ENCODE assay signal across 12 cellular contexts in the genomic region with DNA sequence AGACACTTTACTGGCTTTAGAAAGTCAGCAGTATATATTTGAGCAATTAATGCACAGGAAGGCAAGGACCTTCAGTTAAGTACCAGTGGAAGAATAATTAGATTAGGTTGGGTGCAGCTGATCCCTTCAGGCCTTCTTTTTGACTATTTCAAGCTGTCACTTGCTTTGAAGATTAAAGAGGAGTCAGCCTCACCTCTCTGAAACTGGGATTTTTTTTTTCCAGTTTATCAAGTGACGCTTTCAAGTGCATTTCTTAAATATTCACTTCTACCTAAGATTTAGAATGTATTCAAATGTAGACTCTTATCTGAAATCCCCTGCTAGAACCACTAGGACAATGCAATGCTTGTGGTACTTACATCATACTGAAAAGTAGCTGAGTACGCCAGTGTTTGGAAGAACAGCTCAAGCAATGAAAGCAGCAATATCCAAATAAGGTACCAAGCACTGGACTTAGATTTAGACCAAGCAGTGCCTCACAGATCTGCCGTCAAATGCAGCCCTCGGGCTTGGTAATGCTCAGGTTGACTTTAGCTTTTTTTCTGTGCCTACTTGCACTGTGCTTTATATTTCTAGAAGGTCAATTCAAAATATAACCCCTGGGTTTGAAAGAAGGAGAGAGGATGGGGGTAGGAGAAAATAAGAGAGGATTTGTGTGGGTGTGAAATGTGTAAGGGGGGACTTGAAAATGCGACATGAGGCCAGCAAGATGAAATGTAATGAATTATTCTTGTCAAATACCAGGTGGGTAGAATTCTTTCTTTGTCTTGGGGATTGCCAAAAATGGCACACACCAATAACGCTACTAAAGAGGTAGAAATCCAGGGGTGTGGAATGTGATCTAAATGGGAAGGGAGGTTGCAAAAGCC. TPM values are rescaled to one million over a fixed set of nuclear protein-coding genes. Genes with fewer than 3 reads are reported as not detected.
A peak's percentile ranks its signal among the peaks of the same experiment; 100 is the strongest.
DNase-seq lines count a peak whose midpoint lies in the region; ATAC-seq and TF ChIP-seq lines count a peak whose summit lies in the region.
"Had no signal": no experiment of that assay in that cellular context is flagged by ENCODE, and none has a peak within 500 bp of the region (broad histone marks: within the 10 kb centered on the region; RNA-seq: fewer than 3 reads in every experiment).

No MANE protein-coding gene starts in this region.

- peaks cover 27% of the 10 kb centered on the region for H3K27me3 Mint-ChIP-seq in activated T-cell treated with anti-CD3 and anti-CD28 coated beads, Interleukin-2, amount 50 U/mL, for 72 hours (ENCODE audit: low read depth)

- peaks cover 3 to 5% of the 10 kb centered on the region in 2 donors for H3K36me3 Mint-ChIP-seq in activated T-cell treated with anti-CD3 and anti-CD28 coated beads, Interleukin-2, amount 50 U/mL, for 72 hours (ENCODE audit: insufficient read depth in 2 of 2)

- H3K4me3 ChIP-seq in astrocyte of the spinal cord (ENCODE audit: low read depth, low read length) (no peak overlapping the region), iPS-20b (ENCODE audit: low read length) (no peak overlapping the region), tibial nerve (no peak overlapping the region)
- H3K4me3 ChIP-seq: SJCRH30 had no signal

- peaks cover 25% of the 10 kb centered on the region for H3K4me1 Mint-ChIP-seq in activated T-cell treated with anti-CD3 and anti-CD28 coated beads, Interleukin-2, amount 50 U/mL, for 72 hours (ENCODE audit: low read depth)

- in situ Hi-C loops in astrocyte of the spinal cord (cut with HindIII; ENCODE audit: low sequenced_read_pairs) = no loop called here

- peak overlapping the region; percentile 41; the same call in 1 of the 2 replicates for H3K9ac ChIP-seq in iPS-20b (ENCODE audit: low read depth, low read length)

- H3K27me3 ChIP-seq in iPS-20b (ENCODE audit: insufficient read depth, low read length) (no peaks in the 10 kb centered on the region), tibial nerve (no peaks in the 10 kb centered on the region)
- H3K27me3 ChIP-seq: SJCRH30 had no signal

- H3K27ac Mint-ChIP-seq in activated T-cell treated with anti-CD3 and anti-CD28 coated beads, Interleukin-2, amount 50 U/mL, for 72 hours = peak overlapping the region; percentile 75

- TF ChIP-seq POLR2A in tibial nerve (IDR thresholded peaks at IDR 0.05) = no peak

- WGBS in tibial nerve, 2 donors = 53 to 56% methylated on average over 6 of the region's 6 CpGs

- peak overlapping the region; percentile 55 to 85 for H3K4me3 Mint-ChIP-seq in activated T-cell treated with anti-CD3 and anti-CD28 coated beads, Interleukin-2, amount 50 U/mL, for 72 hours

- TF ChIP-seq CTCF in astrocyte of the spinal cord (IDR thresholded peaks at IDR 0.05; ENCODE audit: low read depth, low read length) (no peak), tibial nerve (IDR thresholded peaks at IDR 0.05) (peak in 1 of 5 experiments; percentile 27)

- peak in 1 of 2 donors; percentile 55 for TF ChIP-seq EP300 in tibial nerve (IDR thresholded peaks at IDR 0.05)

- H3K27ac ChIP-seq in iPS-20b (ENCODE audit: low read length) = no peak overlapping the region
- peak overlapping the region; percentile 4 to 99 (median 74) for H3K27ac ChIP-seq in tibial nerve
- H3K27ac ChIP-seq: SJCRH30 had no signal

- H3K9me3 Mint-ChIP-seq in activated T-cell treated with anti-CD3 and anti-CD28 coated beads, Interleukin-2, amount 50 U/mL, for 72 hours = no peaks in the 10 kb centered on the region

- peaks cover 29% of the 10 kb centered on the region for H3K4me1 ChIP-seq in iPS-20b (ENCODE audit: insufficient read depth, low read length)
- peaks cover 0 to 31% (median 0%) of the 10 kb centered on the region in 4 donors for H3K4me1 ChIP-seq in tibial nerve
- H3K4me1 ChIP-seq: SJCRH30 had no signal

- peak in 1 of 2 donors; percentile 9 for DNase-seq in activated T-cell treated with anti-CD3 and anti-CD28 coated beads, Interleukin-2, amount 50 U/mL, for 72 hours
- no peak for DNase-seq in activated T-cell treated with anti-CD3 and anti-CD28 coated beads, Interleukin-2, amount 50 U/mL, for 48 hours
- DNase-seq in astrocyte of the spinal cord (ENCODE audit: low read depth, low spot score) (peak; percentile 31), tibial nerve (ENCODE audit: low spot score in 2 of 2) (no peak), DMS 273 treated with DMSO at 0.1 percent for 48 hours (lab: John Stamatoyannopoulos, UW) (no peak)
- DNase-seq: activated T-cell treated with anti-CD3 and anti-CD28 coated beads, Interleukin-2, amount 50 U/mL, for 1 hour; NCI-H69; SJCRH30 had no signal

- no peaks in the 10 kb centered on the region for H3K36me3 ChIP-seq in iPS-20b (ENCODE audit: insufficient read depth, low read depth, low read length)
- no peaks in the 10 kb centered on the region for H3K36me3 ChIP-seq in tibial nerve
- H3K36me3 ChIP-seq: SJCRH30 had no signal

- H3K9me3 ChIP-seq in iPS-20b (ENCODE audit: insufficient read depth, low read depth, low read length) = no peaks in the 10 kb centered on the region; the same call in 1 of the 2 replicates
- H3K9me3 ChIP-seq in tibial nerve = no peaks in the 10 kb centered on the region
- H3K9me3 ChIP-seq: SJCRH30 had no signal

- ATAC-seq in activated T-cell treated with anti-CD3 and anti-CD28 coated beads, Interleukin-2, amount 50 U/mL, for 72 hours (replicated peaks in 1 of 2) = peak; percentile 61 to 65
- no peak for ATAC-seq in GM18868 (IDR thresholded peaks at IDR 0.05; ENCODE audit: unreplicated experiment)
- ATAC-seq in HG03571 (IDR thresholded peaks at IDR 0.05; ENCODE audit: unreplicated experiment) = no peak
- ATAC-seq: left colon had no signal

RNA-seq across cellular contexts. Expression of a gene that starts 3.7 kb away (rescaled TPM):
- 10 to 100 TPM; 12.1 to 18.8 TPM for total RNA-seq in activated T-cell treated with anti-CD3 and anti-CD28 coated beads, Interleukin-2, amount 50 U/mL, for 72 hours
- 100 to 1,000 TPM; 116 to 165 (median 146) TPM for total RNA-seq in tibial nerve

Comparison
In these comparisons a context has a peak if more than half of its experiments do, and no peak if none do; other contexts are left out.
1. ATAC-seq: peak in activated T-cell treated with anti-CD3 and anti-CD28 coated beads, Interleukin-2, amount 50 U/mL, for 72 hours (2 of 2); none in GM18868 (single experiment) and HG03571 (single experiment).
2. RNA of a gene that starts 3.7 kb away (total RNA-seq): 116 to 165 TPM in tibial nerve; 12.1 to 18.8 TPM in activated T-cell treated with anti-CD3 and anti-CD28 coated beads, Interleukin-2, amount 50 U/mL, for 72 hours; every median in the first group is over 4 times any median in the second.